In genomic region chr17:28242791-28243190, GRCh38 we compare ENCODE assay signal across 9 cellular contexts.
"Had no signal": no experiment of that assay in that cellular context is flagged by ENCODE, and none has a peak within 500 bp of the region (broad histone marks: within the 10 kb centered on the region; RNA-seq: fewer than 3 reads in every experiment).

No MANE protein-coding gene starts in this region.

- H3K9ac ChIP-seq: GM23248 had no signal

- FAIRE-seq: HTR-8/SVneo had no signal

- H3K4me1 ChIP-seq: HAP-1 had no signal

- ATAC-seq: HCT116 had no signal

- H3K9me3 ChIP-seq: HAP-1 had no signal

- H3K36me3 ChIP-seq: HAP-1 had no signal

- H3K4me3 ChIP-seq: GM23248, HAP-1 had no signal

- DNase-seq: GM23248, GOT3, H7, HFFc6, IMR-90, KBM-7 had no signal

- H3K27ac ChIP-seq: GM23248 had no signal
